ENCODE assay signal across 12 cellular contexts in genomic region chr4:78566834-78567501, GRCh38. TPM values are rescaled to one million over a fixed set of nuclear protein-coding genes. Genes with fewer than 3 reads are reported as not detected.
DNase-seq lines count a peak whose midpoint lies in the region; ATAC-seq and TF ChIP-seq lines count a peak whose summit lies in the region.
"Had no signal": no experiment of that assay in that cellular context is flagged by ENCODE, and none has a peak within 500 bp of the region (broad histone marks: within the 10 kb centered on the region; RNA-seq: fewer than 3 reads in every experiment).

No MANE protein-coding gene starts in this region.

- no peaks in the 10 kb centered on the region for H3K9me3 Mint-ChIP-seq in activated CD8-positive, alpha-beta T cell treated with anti-CD3 and anti-CD28 coated beads, Interleukin-2, amount 10 ng/mL, durations not matched to agents 7 days and 5 days (ENCODE audit: insufficient read depth)
- H3K9me3 Mint-ChIP-seq: CD4-positive, alpha-beta T cell; memory B cell had no signal

- no peak for TF ChIP-seq EP300 in gastroesophageal sphincter (IDR thresholded peaks at IDR 0.05)

- TF ChIP-seq POLR2A in gastroesophageal sphincter (IDR thresholded peaks at IDR 0.05), result no peak

- H3K4me3 Mint-ChIP-seq in activated CD8-positive, alpha-beta T cell treated with anti-CD3 and anti-CD28 coated beads, Interleukin-2, amount 10 ng/mL, durations not matched to agents 7 days and 5 days, result no peak overlapping the region
- H3K4me3 Mint-ChIP-seq: CD4-positive, alpha-beta T cell; memory B cell had no signal

- peaks cover 5% of the 10 kb centered on the region for H3K4me1 Mint-ChIP-seq in activated CD8-positive, alpha-beta T cell treated with anti-CD3 and anti-CD28 coated beads, Interleukin-2, amount 10 ng/mL, durations not matched to agents 7 days and 5 days (ENCODE audit: low read depth)

- H3K4me3 ChIP-seq in gastroesophageal sphincter (no peak overlapping the region), H7 (ENCODE audit: insufficient read depth, low read depth, low read length) (no peak overlapping the region)

- TF ChIP-seq CTCF in gastroesophageal sphincter (IDR thresholded peaks at IDR 0.05), result no peak

- CTCF ChIA-PET in activated CD8-positive, alpha-beta T cell treated with anti-CD3 and anti-CD28 coated beads, Interleukin-2, amount 10 ng/mL, durations not matched to agents 7 days and 5 days (lab: Charles Lee), result interaction anchor here (1.2 kb wide), 1 partner anchor 16 kb away, joined by 3 read pairs; no protein-coding TSS in a partner anchor

- no peaks in the 10 kb centered on the region for H3K9me3 ChIP-seq in gastroesophageal sphincter

- WGBS in gastroesophageal sphincter (ENCODE audit: low coverage in 1 of 2), 2 donors, result 69% methylated on average over 3 to 6 of the region's 8 CpGs

- H3K36me3 Mint-ChIP-seq in activated CD8-positive, alpha-beta T cell treated with anti-CD3 and anti-CD28 coated beads, Interleukin-2, amount 10 ng/mL, durations not matched to agents 7 days and 5 days (ENCODE audit: low read depth), result no peaks in the 10 kb centered on the region
- H3K36me3 Mint-ChIP-seq: memory B cell had no signal

- peak; percentile 70 for ATAC-seq in GM18511 (IDR thresholded peaks at IDR 0.05; ENCODE audit: unreplicated experiment)
- peak; percentile 73 for ATAC-seq in GM21723 (IDR thresholded peaks at IDR 0.05; ENCODE audit: unreplicated experiment)
- peak; percentile 65 for ATAC-seq in HG03469 (IDR thresholded peaks at IDR 0.05; ENCODE audit: unreplicated experiment)
- ATAC-seq in gastroesophageal sphincter, result no peak
- ATAC-seq in activated CD8-positive, alpha-beta T cell treated with anti-CD3 and anti-CD28 coated beads, Interleukin-2, amount 10 ng/mL, durations not matched to agents 7 days and 5 days, result no peak

- no peaks in the 10 kb centered on the region for H3K27me3 ChIP-seq in gastroesophageal sphincter
- no peaks in the 10 kb centered on the region for H3K27me3 ChIP-seq in H7 (ENCODE audit: control insufficient read depth, insufficient read depth, low read length)

- H3K4me1 ChIP-seq in gastroesophageal sphincter, result peaks cover 2 to 62% (median 23%) of the 10 kb centered on the region in 3 donors

- no peak overlapping the region for H3K27ac Mint-ChIP-seq in activated CD8-positive, alpha-beta T cell treated with anti-CD3 and anti-CD28 coated beads, Interleukin-2, amount 10 ng/mL, durations not matched to agents 7 days and 5 days
- H3K27ac Mint-ChIP-seq: CD4-positive, alpha-beta T cell had no signal

- DNase-seq in KG1 (lab: John Stamatoyannopoulos, UW) (no peak), NCI-H1694 (lab: John Stamatoyannopoulos, UW) (no peak), H7 (no peak)
- DNase-seq in activated CD8-positive, alpha-beta T cell treated with anti-CD3 and anti-CD28 coated beads, Interleukin-2, amount 10 ng/mL, durations not matched to agents 7 days and 5 days, result no peak
- DNase-seq: activated effector memory CD4-positive, alpha-beta T cell treated with Interleukin-2 at 50 U/mL for 16 hours; CD4-positive, alpha-beta T cell; SIG-M5 had no signal

- peak overlapping the region in 3 of 4 donors; percentile 65 to 78 (median 69) for H3K27ac ChIP-seq in gastroesophageal sphincter

- POLR2A ChIA-PET in activated CD8-positive, alpha-beta T cell treated with anti-CD3 and anti-CD28 coated beads, Interleukin-2, amount 10 ng/mL, durations not matched to agents 7 days and 5 days (lab: Charles Lee), result no interaction called here

- H3K36me3 ChIP-seq in gastroesophageal sphincter (no peaks in the 10 kb centered on the region), H7 (replicated peaks; ENCODE audit: control insufficient read depth, insufficient read depth, low read length) (no peaks in the 10 kb centered on the region)

- H3K27me3 Mint-ChIP-seq in activated CD8-positive, alpha-beta T cell treated with anti-CD3 and anti-CD28 coated beads, Interleukin-2, amount 10 ng/mL, durations not matched to agents 7 days and 5 days (ENCODE audit: low read depth), result peaks cover 13% of the 10 kb centered on the region
- H3K27me3 Mint-ChIP-seq: CD4-positive, alpha-beta T cell had no signal

RNA-seq across cellular contexts. Expression of gene ANXA3, which starts 15.4 kb away (rescaled TPM):
- 100 to 1,000 TPM in 2 of 4 donors, 10 to 100 TPM in 2; 22.3 to 253 (median 150) TPM for total RNA-seq in gastroesophageal sphincter
- total RNA-seq in H7 (2014; rRNA removed; shearing (Covaris generic)), result 30.7 and 37.9 TPM in 2 replicates
- total RNA-seq in activated CD8-positive, alpha-beta T cell treated with anti-CD3 and anti-CD28 coated beads, Interleukin-2, amount 10 ng/mL, durations not matched to agents 7 days and 5 days, result 1 to 10 TPM; 2.9 to 4.2 TPM
- total RNA-seq: CD4-positive, alpha-beta T cell had no signal

Comparison
In these comparisons a context has a peak if more than half of its experiments do, and no peak if none do; other contexts are left out.
1. ATAC-seq: peak in GM18511 (single experiment), GM21723 (single experiment) and HG03469 (single experiment); none in gastroesophageal sphincter (single experiment) and activated CD8-positive, alpha-beta T cell treated with anti-CD3 and anti-CD28 coated beads, Interleukin-2, amount 10 ng/mL, durations not matched to agents 7 days and 5 days (single experiment).